21 cellular contexts compared by ENCODE assay signal in genomic region chr5:51347704-51348103, GRCh38. TPM values are rescaled to one million over a fixed set of nuclear protein-coding genes. Genes with fewer than 3 reads are reported as not detected.
A peak's percentile ranks its signal among the peaks of the same experiment; 100 is the strongest.
DNase-seq lines count a peak whose midpoint lies in the region; ATAC-seq and TF ChIP-seq lines count a peak whose summit lies in the region.
"Had no signal": no experiment of that assay in that cellular context is flagged by ENCODE, and none has a peak within 500 bp of the region (broad histone marks: within the 10 kb centered on the region; RNA-seq: fewer than 3 reads in every experiment).

No MANE protein-coding gene starts in this region.

- intact Hi-C loops in left ventricle myocardium superior (cut with micrococcal nuclease) = no loop called here

- no peaks in the 10 kb centered on the region for H3K36me3 ChIP-seq in SK-N-MC (ENCODE audit: insufficient read depth, low read length)
- H3K36me3 ChIP-seq: sigmoid colon, uterus had no signal

- no peaks in the 10 kb centered on the region for H3K4me1 Mint-ChIP-seq in activated T-cell treated with anti-CD3 and anti-CD28 coated beads, Interleukin-2, amount 50 U/mL, for 4 hours (ENCODE audit: low read depth)
- H3K4me1 Mint-ChIP-seq: activated CD4-positive, alpha-beta T cell treated with anti-CD3 and anti-CD28 coated beads for 36 hours; activated naive CD8-positive, alpha-beta T cell treated with anti-CD3 and anti-CD28 coated beads, Interleukin-2, amount 10 ng/mL, durations not matched to agents 7 days and 5 days; T-helper 17 cell had no signal

- TF ChIP-seq CTCF in C4-2B (conservative IDR thresholded peaks at IDR 0.05) = peak; percentile 55

- no peaks in the 10 kb centered on the region for H3K27me3 Mint-ChIP-seq in activated T-cell treated with anti-CD3 and anti-CD28 coated beads, Interleukin-2, amount 50 U/mL, for 4 hours (ENCODE audit: low read depth)
- H3K27me3 Mint-ChIP-seq: activated CD4-positive, alpha-beta T cell treated with anti-CD3 and anti-CD28 coated beads for 36 hours; activated naive CD8-positive, alpha-beta T cell treated with anti-CD3 and anti-CD28 coated beads, Interleukin-2, amount 10 ng/mL, durations not matched to agents 7 days and 5 days; T-helper 17 cell had no signal

- no peak overlapping the region for H3K27ac ChIP-seq in C4-2B
- no peak overlapping the region for H3K27ac ChIP-seq in SK-N-MC
- H3K27ac ChIP-seq: sigmoid colon, uterus had no signal

- no peak overlapping the region for H3K9ac ChIP-seq in SK-N-MC (ENCODE audit: insufficient read length)

- peaks cover 11% of the 10 kb centered on the region for H3K9me3 Mint-ChIP-seq in activated T-cell treated with anti-CD3 and anti-CD28 coated beads, Interleukin-2, amount 50 U/mL, for 4 hours
- H3K9me3 Mint-ChIP-seq: activated naive CD8-positive, alpha-beta T cell treated with anti-CD3 and anti-CD28 coated beads, Interleukin-2, amount 10 ng/mL, durations not matched to agents 7 days and 5 days had no signal

- no peaks in the 10 kb centered on the region for H3K36me3 Mint-ChIP-seq in activated T-cell treated with anti-CD3 and anti-CD28 coated beads, Interleukin-2, amount 50 U/mL, for 4 hours (ENCODE audit: insufficient read depth)
- H3K36me3 Mint-ChIP-seq: activated naive CD8-positive, alpha-beta T cell treated with anti-CD3 and anti-CD28 coated beads, Interleukin-2, amount 10 ng/mL, durations not matched to agents 7 days and 5 days had no signal

- no peaks in the 10 kb centered on the region for H3K9me3 ChIP-seq in SK-N-MC (ENCODE audit: low read depth, low read length)
- H3K9me3 ChIP-seq: uterus had no signal

- no peak overlapping the region for H3K4me3 Mint-ChIP-seq in activated T-cell treated with anti-CD3 and anti-CD28 coated beads, Interleukin-2, amount 50 U/mL, for 4 hours
- H3K4me3 Mint-ChIP-seq: activated CD4-positive, alpha-beta T cell treated with anti-CD3 and anti-CD28 coated beads for 36 hours; activated naive CD8-positive, alpha-beta T cell treated with anti-CD3 and anti-CD28 coated beads, Interleukin-2, amount 10 ng/mL, durations not matched to agents 7 days and 5 days; T-helper 17 cell had no signal

- no peak overlapping the region for H3K4me3 ChIP-seq in SK-N-MC
- H3K4me3 ChIP-seq: K562, sigmoid colon, uterus had no signal

- ATAC-seq in activated T-cell treated with anti-CD3 and anti-CD28 coated beads, Interleukin-2, amount 50 U/mL, for 4 hours = no peak
- no peak for ATAC-seq in GM19035 (IDR thresholded peaks at IDR 0.05; ENCODE audit: unreplicated experiment)
- ATAC-seq in left ventricle myocardium superior = no peak
- ATAC-seq: activated CD4-positive, alpha-beta T cell treated with anti-CD3 and anti-CD28 coated beads for 36 hours; esophagus mucosa; K562; T-helper 17 cell had no signal

- DNase-seq in HCEC 1CT = peak; percentile 10
- peak; percentile 8 for DNase-seq in SK-N-MC (ENCODE audit: low read depth, low spot score)
- DNase-seq in iPS-NIHi7 (ENCODE audit: extremely low spot score) = peak; percentile 23
- no peak for DNase-seq in activated T-cell treated with anti-CD3 and anti-CD28 coated beads, Interleukin-2, amount 50 U/mL, for 4 hours
- DNase-seq in NCI-H187 (lab: John Stamatoyannopoulos, UW) = no peak
- DNase-seq in left ventricle myocardium superior = no peak
- DNase-seq: activated CD4-positive, alpha-beta T cell treated with anti-CD3 and anti-CD28 coated beads for 36 hours; activated naive CD8-positive, alpha-beta T cell treated with anti-CD3 and anti-CD28 coated beads, Interleukin-2, amount 10 ng/mL, durations not matched to agents 7 days and 5 days; activated T-cell treated with anti-CD3 and anti-CD28 coated beads for 4 hours; GOT3; hippocampal formation; NCI-H2081; sigmoid colon; stimulated activated naive CD4-positive, alpha-beta T cell; T-helper 17 cell; uterus had no signal

RNA-seq across cellular contexts. Expression of gene ISL1, which starts 35.5 kb away (rescaled TPM):
- total RNA-seq in activated T-cell treated with anti-CD3 and anti-CD28 coated beads, Interleukin-2, amount 50 U/mL, for 4 hours = not detected
- total RNA-seq in left ventricle myocardium superior = not detected
- total RNA-seq: activated CD4-positive, alpha-beta T cell treated with anti-CD3 and anti-CD28 coated beads for 36 hours; activated naive CD8-positive, alpha-beta T cell treated with anti-CD3 and anti-CD28 coated beads, Interleukin-2, amount 10 ng/mL, durations not matched to agents 7 days and 5 days; cerebellum; esophagus mucosa; K562; T-helper 17 cell had no signal

Comparison
In these comparisons a context has a peak if more than half of its experiments do, and no peak if none do; other contexts are left out.
1. DNase-seq: peak in HCEC 1CT (single experiment), SK-N-MC (single experiment) and iPS-NIHi7 (single experiment); none in activated T-cell treated with anti-CD3 and anti-CD28 coated beads, Interleukin-2, amount 50 U/mL, for 4 hours (single experiment), NCI-H187 (0 of 2) and left ventricle myocardium superior (single experiment).